ENCODE assay signal across 8 cellular contexts in the genomic region with DNA sequence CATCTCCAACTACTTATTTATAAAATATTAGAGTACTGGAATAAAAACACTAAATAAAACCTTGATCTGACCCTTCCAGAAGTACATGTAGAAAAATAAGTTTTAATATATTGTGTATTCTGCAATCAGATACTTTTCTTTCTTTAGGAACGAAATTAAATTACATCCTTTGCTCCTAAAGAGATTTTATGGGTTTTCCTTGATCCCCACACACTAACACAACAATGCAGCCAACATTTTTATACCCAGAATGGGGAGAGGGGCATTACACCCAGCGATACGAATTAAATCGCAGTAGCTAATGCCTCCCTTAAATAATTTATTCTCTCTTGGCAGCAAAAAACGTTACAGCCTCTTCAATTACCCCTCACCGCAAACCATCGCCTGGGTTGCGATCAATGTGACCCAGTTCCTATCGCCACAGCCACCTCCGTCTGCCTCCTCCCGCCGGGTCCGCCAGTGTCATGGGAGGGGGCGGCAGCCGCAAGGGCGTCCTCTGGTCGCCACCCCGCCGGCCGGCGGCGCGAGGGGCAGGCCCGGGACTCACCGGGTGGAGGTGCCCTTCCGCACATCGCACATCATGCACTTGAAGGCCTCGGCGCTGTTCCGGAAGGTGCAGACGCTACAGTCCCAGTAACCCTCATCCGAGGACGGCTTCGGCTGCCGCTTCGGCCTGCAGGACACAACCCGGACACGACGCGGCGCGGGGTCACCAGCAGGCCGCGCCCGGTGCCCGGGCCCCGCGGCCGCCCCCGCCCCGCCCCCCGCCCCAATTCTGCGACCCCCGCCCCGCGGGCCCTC. TPM values are rescaled to one million over a fixed set of nuclear protein-coding genes. Genes with fewer than 3 reads are reported as not detected.
A peak's percentile ranks its signal among the peaks of the same experiment; 100 is the strongest.
DNase-seq lines count a peak whose midpoint lies in the region; TF ChIP-seq lines count a peak whose summit lies in the region.

No MANE protein-coding gene starts in this region.

- H4K20me1 ChIP-seq in H9 (ENCODE audit: control insufficient read depth, insufficient read depth, insufficient read length): no peaks in the 10 kb centered on the region
- peaks cover 49% of the 10 kb centered on the region for H4K20me1 ChIP-seq in Loucy (ENCODE audit: insufficient read depth, low read length, poor library complexity, severe bottlenecking)

- H3K4me2 ChIP-seq in H9 (ENCODE audit: insufficient read depth, insufficient read length, low read length) (peak overlapping the region; percentile 53), Loucy (ENCODE audit: low read depth, low read length, poor library complexity, severe bottlenecking) (peak overlapping the region; percentile 85)

- no peaks in the 10 kb centered on the region for H3K9me2 ChIP-seq in Loucy (replicated peaks; ENCODE audit: low read depth, low read length)

- H3K27ac Mint-ChIP-seq in H9: no peak overlapping the region; a peak in 1 of 7 replicates
- H3K27ac Mint-ChIP-seq in activated naive CD4-positive, alpha-beta T cell treated with anti-CD3 and anti-CD28 coated beads, Interleukin-2, amount 50 U/mL, for 24 hours: peak overlapping the region; percentile 84
- H3K27ac Mint-ChIP-seq in osteocyte (ENCODE audit: unreplicated experiment): peak overlapping the region; percentile 93

- H3K18ac ChIP-seq in H9 (ENCODE audit: insufficient read length, low read depth, low read length): no peak overlapping the region

- no peak overlapping the region for H2BK120ac ChIP-seq in H9 (ENCODE audit: low read depth, low read length, poor library complexity, severe bottlenecking)

- no peaks in the 10 kb centered on the region; a peak in 2 of 7 replicates for H3K36me3 Mint-ChIP-seq in H9 (ENCODE audit: insufficient read depth in 1 of 3, low read depth in 3 of 3)
- peaks cover 9% of the 10 kb centered on the region for H3K36me3 Mint-ChIP-seq in activated naive CD4-positive, alpha-beta T cell treated with anti-CD3 and anti-CD28 coated beads, Interleukin-2, amount 50 U/mL, for 24 hours
- peaks cover 7% of the 10 kb centered on the region for H3K36me3 Mint-ChIP-seq in osteocyte (ENCODE audit: unreplicated experiment)

- peaks cover 0 to 5% of the 10 kb centered on the region in 2 experiments; a peak in 3 of 5 replicates for H3K9me3 Mint-ChIP-seq in H9
- H3K9me3 Mint-ChIP-seq in activated naive CD4-positive, alpha-beta T cell treated with anti-CD3 and anti-CD28 coated beads, Interleukin-2, amount 50 U/mL, for 24 hours: no peaks in the 10 kb centered on the region
- H3K9me3 Mint-ChIP-seq in osteocyte (ENCODE audit: unreplicated experiment): no peaks in the 10 kb centered on the region

- peak overlapping the region; percentile 74 to 85 for H3K4me3 Mint-ChIP-seq in H9
- peak overlapping the region; percentile 95 for H3K4me3 Mint-ChIP-seq in activated naive CD4-positive, alpha-beta T cell treated with anti-CD3 and anti-CD28 coated beads, Interleukin-2, amount 50 U/mL, for 24 hours
- H3K4me3 Mint-ChIP-seq in osteocyte (ENCODE audit: unreplicated experiment): peak overlapping the region; percentile 93

- no peak overlapping the region for H3K4ac ChIP-seq in H9 (ENCODE audit: low read depth, low read length)

- no peak overlapping the region for H3T11ph ChIP-seq in H9 (ENCODE audit: low read length)

- intact Hi-C loops in head of caudate nucleus (cut with DNase I): loop anchor here (5.0 kb wide), 2 partner anchors 90 to 95 kb away; a partner anchor contains a TSS

- no peak overlapping the region for H2BK5ac ChIP-seq in H9 (ENCODE audit: insufficient read length, low read length)

- no peak overlapping the region for H3K23ac ChIP-seq in H9 (ENCODE audit: insufficient read length, low read depth, low read length)

- no peaks in the 10 kb centered on the region for H3F3A ChIP-seq in Loucy (ENCODE audit: low read depth)

- H2AFZ ChIP-seq in H9 (ENCODE audit: low read length) (no peak overlapping the region), Loucy (ENCODE audit: low read length) (no peak overlapping the region)

- no peak overlapping the region for H2BK20ac ChIP-seq in H9 (ENCODE audit: low read depth, low read length, poor library complexity, severe bottlenecking)

- H2BK15ac ChIP-seq in H9 (ENCODE audit: low read depth, low read length): no peak overlapping the region

- H4K8ac ChIP-seq in H9 (replicated peaks; ENCODE audit: insufficient read length, low read depth, low read length): no peak overlapping the region

- peak overlapping the region; percentile 73 for H3K4me3 ChIP-seq in GM06990 (replicated peaks; ENCODE audit: low read depth, low read length)
- peak overlapping the region; percentile 98 for H3K4me3 ChIP-seq in Loucy (ENCODE audit: low read length, poor library complexity, severe bottlenecking)
- H3K4me3 ChIP-seq in SK-N-MC: peak overlapping the region; percentile 98
- H3K4me3 ChIP-seq in thymus (ENCODE audit: low read length): peak overlapping the region; percentile 99

- no peaks in the 10 kb centered on the region for H3K9me3 ChIP-seq in H9 (ENCODE audit: control insufficient read depth, low read depth, low read length)
- H3K9me3 ChIP-seq in Loucy (ENCODE audit: insufficient read depth, low read depth, low read length): no peaks in the 10 kb centered on the region
- no peaks in the 10 kb centered on the region for H3K9me3 ChIP-seq in SK-N-MC (ENCODE audit: low read depth, low read length)
- H3K9me3 ChIP-seq in thymus (ENCODE audit: control insufficient read depth): no peaks in the 10 kb centered on the region

- H3K36me3 ChIP-seq in GM06990 (ENCODE audit: control insufficient read depth, insufficient read depth, low read length) (no peaks in the 10 kb centered on the region), Loucy (ENCODE audit: insufficient read depth, low read length) (peaks cover 4% of the 10 kb centered on the region; the same call in 1 of the 2 replicates), SK-N-MC (ENCODE audit: insufficient read depth, low read length) (peaks cover 15% of the 10 kb centered on the region), thymus (ENCODE audit: control insufficient read depth, insufficient read depth) (peaks cover 5% of the 10 kb centered on the region)

- TF ChIP-seq CTCF in GM06990 (IDR thresholded peaks at IDR 0.05; ENCODE audit: insufficient read depth, low read length, poor library complexity, severe bottlenecking) (peak; percentile 57), H9 (conservative IDR thresholded peaks at IDR 0.05) (peak; percentile 59), Loucy (conservative IDR thresholded peaks at IDR 0.05; ENCODE audit: low read length) (peak; percentile 51), osteocyte (IDR thresholded peaks at IDR 0.05) (peak; percentile 61)

- H4K5ac ChIP-seq in H9 (ENCODE audit: insufficient read length, low read depth, low read length): no peak overlapping the region

- no CpG with 5 or more reads among the region's 56 CpGs for whole genome bisulfite sequencing in H9 (ENCODE audit: extremely low coverage, insufficient read length, low lambda C conversion rate)
- 1% methylated on average over 56 of the region's 56 CpGs for WGBS in thymus

- H3K14ac ChIP-seq in H9 (ENCODE audit: insufficient read depth, low read length): no peak overlapping the region

- no peak overlapping the region for H2AK5ac ChIP-seq in H9 (ENCODE audit: insufficient read length, low read length)

- peaks cover 10% of the 10 kb centered on the region for H3K23me2 ChIP-seq in H9 (ENCODE audit: insufficient read length, low read depth, low read length, poor library complexity, severe bottlenecking)

- peaks cover 22 to 25% of the 10 kb centered on the region in 2 experiments for H3K4me1 Mint-ChIP-seq in H9
- peaks cover 39% of the 10 kb centered on the region for H3K4me1 Mint-ChIP-seq in activated naive CD4-positive, alpha-beta T cell treated with anti-CD3 and anti-CD28 coated beads, Interleukin-2, amount 50 U/mL, for 24 hours
- H3K4me1 Mint-ChIP-seq in osteocyte (ENCODE audit: unreplicated experiment): peaks cover 34% of the 10 kb centered on the region

- no peak overlapping the region for H4K91ac ChIP-seq in H9 (ENCODE audit: insufficient read length, low read depth, low read length)

- DNase-seq in GM06990 (ENCODE audit: extremely low read depth, insufficient read length) (peak; percentile 89), H9 (peak; percentile 87), SK-N-MC (ENCODE audit: low read depth, low spot score) (no peak), head of caudate nucleus (peak; percentile 26 to 83 (median 65)), osteocyte (ENCODE audit: extremely low spot score, unreplicated experiment) (peak; percentile 89)

- H3K4me1 ChIP-seq in H9 (ENCODE audit: insufficient read depth, low read length) (no peaks in the 10 kb centered on the region), Loucy (ENCODE audit: insufficient read depth, low read length, poor library complexity, severe bottlenecking) (peaks cover 58% of the 10 kb centered on the region), thymus (ENCODE audit: control insufficient read depth, insufficient read depth, low read length) (peaks cover 3% of the 10 kb centered on the region)

- no peaks in the 10 kb centered on the region for H3K79me1 ChIP-seq in H9 (ENCODE audit: insufficient read depth, low read depth, low read length, poor library complexity, severe bottlenecking)

- H3K27ac ChIP-seq in H9 (ENCODE audit: insufficient read length, low read depth, low read length): no peak overlapping the region
- no peak overlapping the region for H3K27ac ChIP-seq in SK-N-MC
- peak overlapping the region; percentile 88 for H3K27ac ChIP-seq in thymus (ENCODE audit: low read depth)

- H3K9ac ChIP-seq in H9 (ENCODE audit: extremely low read depth, insufficient read length, low read length): no peak overlapping the region
- H3K9ac ChIP-seq in Loucy (ENCODE audit: low read depth, low read length, poor library complexity, severe bottlenecking): peak overlapping the region; percentile 75
- peak overlapping the region; percentile 75 for H3K9ac ChIP-seq in SK-N-MC (ENCODE audit: insufficient read length)

- H3K27me3 Mint-ChIP-seq in H9 (ENCODE audit: low read depth) (peaks cover 92% of the 10 kb centered on the region), osteocyte (ENCODE audit: unreplicated experiment) (no peaks in the 10 kb centered on the region)
- H3K27me3 Mint-ChIP-seq in activated naive CD4-positive, alpha-beta T cell treated with anti-CD3 and anti-CD28 coated beads, Interleukin-2, amount 50 U/mL, for 24 hours: no peaks in the 10 kb centered on the region

- H3K27me3 ChIP-seq in GM06990 (replicated peaks; ENCODE audit: control insufficient read depth, insufficient read depth, low read length) (no peaks in the 10 kb centered on the region), H9 (ENCODE audit: insufficient read depth, low read length) (peaks cover 49% of the 10 kb centered on the region), Loucy (ENCODE audit: insufficient read depth, low read length, poor library complexity, severe bottlenecking) (no peaks in the 10 kb centered on the region), thymus (ENCODE audit: control insufficient read depth, insufficient read depth) (no peaks in the 10 kb centered on the region)

- H3K79me2 ChIP-seq in H9 (ENCODE audit: insufficient read depth, low read length) (no peaks in the 10 kb centered on the region), Loucy (ENCODE audit: insufficient read depth, low read length) (peaks cover 65% of the 10 kb centered on the region)

- no peak overlapping the region for H2BK12ac ChIP-seq in H9 (ENCODE audit: insufficient read length, low read depth, low read length)

- no peak overlapping the region for H3K56ac ChIP-seq in H9 (ENCODE audit: insufficient read length, low read depth, low read length)

RNA-seq across cellular contexts. Expression of a gene that starts 0.8 kb away (rescaled TPM):
- total RNA-seq in H9 (2021) (1.9 and 2.7 TPM in 2 replicates), osteocyte (29.6 and 36.7 TPM in 2 replicates)
- 28.3 TPM for polyA plus RNA-seq in thymus

Comparison
In these comparisons a context has a peak if more than half of its experiments do, and no peak if none do; other contexts are left out.
1. H3K27ac Mint-ChIP-seq: peak in activated naive CD4-positive, alpha-beta T cell treated with anti-CD3 and anti-CD28 coated beads, Interleukin-2, amount 50 U/mL, for 24 hours (single experiment) and osteocyte (single experiment); none in H9 (0 of 3).
2. Peak in every context shown above with its lines, with median percentiles within 50 percentile points of each other: H3K4me3 ChIP-seq, CTCF ChIP-seq and H3K4me3 Mint-ChIP-seq.